13 cellular contexts compared by ENCODE assay signal in genomic region chr1:232634086-232634485, GRCh38. TPM values are rescaled to one million over a fixed set of nuclear protein-coding genes. Genes with fewer than 3 reads are reported as not detected.
DNase-seq lines count a peak whose midpoint lies in the region; ATAC-seq, FAIRE-seq and TF ChIP-seq lines count a peak whose summit lies in the region.
"Had no signal": no experiment of that assay in that cellular context is flagged by ENCODE, and none has a peak within 500 bp of the region (broad histone marks: within the 10 kb centered on the region; RNA-seq: fewer than 3 reads in every experiment).

No MANE protein-coding gene starts in this region.

- H2BK120ac ChIP-seq in trophoblast cell (ENCODE audit: insufficient read depth, low read length, poor library complexity): no peak overlapping the region

- no peak overlapping the region for H3K4me3 ChIP-seq in MM.1S (ENCODE audit: low read length)
- H3K4me3 ChIP-seq in bronchial epithelial cell (ENCODE audit: low read depth, low read length): no peak overlapping the region
- no peak overlapping the region for H3K4me3 ChIP-seq in trophoblast cell (ENCODE audit: low read depth, low read length)

- H2AFZ ChIP-seq in MM.1S (ENCODE audit: low read length) (no peak overlapping the region), trophoblast cell (ENCODE audit: insufficient read depth, low read length, poor library complexity) (no peak overlapping the region)

- WGBS in trophoblast cell (ENCODE audit: extremely low coverage, insufficient coverage, insufficient read length): no CpG with 5 or more reads among the region's 5 CpGs

- H3K23ac ChIP-seq in trophoblast cell (ENCODE audit: low read length): no peak overlapping the region

- peaks cover 7% of the 10 kb centered on the region for H3F3A ChIP-seq in MM.1S (ENCODE audit: insufficient read depth, low read length)

- no peak overlapping the region for H4K8ac ChIP-seq in trophoblast cell (ENCODE audit: low read depth, low read length)

- no peak overlapping the region for H3K4me2 ChIP-seq in MM.1S (ENCODE audit: low read depth, low read length)
- H3K4me2 ChIP-seq in trophoblast cell (ENCODE audit: low read length): no peak overlapping the region

- DNase-seq in COLO668 (lab: John Stamatoyannopoulos, UW; ENCODE audit: unreplicated experiment): peak; percentile 32
- DNase-seq in MM.1S: peak; percentile 53
- DNase-seq in bronchial epithelial cell (ENCODE audit: low read depth): no peak
- DNase-seq in trophoblast cell: no peak
- no peak for DNase-seq in cerebellum (ENCODE audit: low spot score)
- no peak for DNase-seq in D341Med (ENCODE audit: low spot score)
- no peak for DNase-seq in DMS153 treated with DMSO at 0.1 percent for 48 hours (lab: John Stamatoyannopoulos, UW; ENCODE audit: unreplicated experiment)
- DNase-seq: GF-D8, naive B cell, NCI-H1436 treated with DMSO at 0.1 percent for 48 hours, NCI-H774 had no signal

- TF ChIP-seq CTCF in MM.1S (IDR thresholded peaks at IDR 0.05; ENCODE audit: low read length) (0 out of 2 replicates have a peak, but pooled peaks have one; percentile 9), bronchial epithelial cell (IDR thresholded peaks at IDR 0.05; ENCODE audit: insufficient read depth, low read length, severe bottlenecking) (peak; percentile 4)

- no peak overlapping the region for H3K18ac ChIP-seq in trophoblast cell (ENCODE audit: low read length)

- H3K14ac ChIP-seq in trophoblast cell (ENCODE audit: low read length): no peak overlapping the region

- peak overlapping the region; percentile 30 for H2AK5ac ChIP-seq in trophoblast cell (ENCODE audit: low read length)

- no peak overlapping the region for H2BK5ac ChIP-seq in trophoblast cell (ENCODE audit: low read depth, low read length, poor library complexity)

- H3K4me1 ChIP-seq in MM.1S (ENCODE audit: low read length) (peaks cover 6% of the 10 kb centered on the region; the same call in 1 of the 2 replicates), trophoblast cell (ENCODE audit: control insufficient read depth in 1 of 2, insufficient read depth in 2 of 2, low read length in 2 of 2) (no peaks in the 10 kb centered on the region)

- no peak overlapping the region for H4K91ac ChIP-seq in trophoblast cell (ENCODE audit: low read depth, low read length)

- H2BK12ac ChIP-seq in trophoblast cell (ENCODE audit: low read length): peak overlapping the region; percentile 79

- H3K9ac ChIP-seq in MM.1S (ENCODE audit: low read length) (no peak overlapping the region), trophoblast cell (ENCODE audit: low read length) (no peak overlapping the region)

- H3K27me3 ChIP-seq in MM.1S (replicated peaks; ENCODE audit: insufficient read depth, low read length) (peaks cover 12% of the 10 kb centered on the region), bronchial epithelial cell (ENCODE audit: control insufficient read depth, insufficient read depth, low read length) (no peaks in the 10 kb centered on the region), trophoblast cell (ENCODE audit: insufficient read depth, low read length) (no peaks in the 10 kb centered on the region)

- H3K9me3 ChIP-seq in MM.1S (replicated peaks; ENCODE audit: insufficient read depth, low read length) (no peaks in the 10 kb centered on the region), trophoblast cell (ENCODE audit: insufficient read depth, low read depth, low read length) (no peaks in the 10 kb centered on the region)

- no peak overlapping the region for H3K27ac ChIP-seq in MM.1S (ENCODE audit: low read length)
- H3K27ac ChIP-seq in trophoblast cell (ENCODE audit: low read depth, low read length): no peak overlapping the region

- peaks cover 11% of the 10 kb centered on the region for H3K79me1 ChIP-seq in trophoblast cell (ENCODE audit: low read length)

- no peak for ATAC-seq in esophagus mucosa
- ATAC-seq: SK-N-SH treated with all-trans-retinoic acid at 6 μM for 48 hours had no signal

- no peaks in the 10 kb centered on the region for H3K36me3 ChIP-seq in MM.1S (replicated peaks; ENCODE audit: insufficient read depth, low read length)
- H3K36me3 ChIP-seq in bronchial epithelial cell (ENCODE audit: control insufficient read depth, insufficient read depth, low read length): no peaks in the 10 kb centered on the region
- no peaks in the 10 kb centered on the region for H3K36me3 ChIP-seq in trophoblast cell (ENCODE audit: control insufficient read depth in 1 of 2, insufficient read depth in 2 of 2, low read length in 2 of 2)

- H4K20me1 ChIP-seq in MM.1S (ENCODE audit: insufficient read depth, low read length): no peaks in the 10 kb centered on the region

- H3K9me2 ChIP-seq in MM.1S (replicated peaks; ENCODE audit: insufficient read depth, low read length): no peaks in the 10 kb centered on the region

- no peak for FAIRE-seq in bronchial epithelial cell (lab: Jason Lieb, UNC)

- H3K79me2 ChIP-seq in MM.1S (ENCODE audit: low read length) (no peaks in the 10 kb centered on the region), trophoblast cell (ENCODE audit: control insufficient read depth, insufficient read depth, low read length, poor library complexity) (peaks cover 6% of the 10 kb centered on the region)

- no peak overlapping the region for H4K12ac ChIP-seq in trophoblast cell (ENCODE audit: low read depth, low read length)

- no peak overlapping the region for H3K4ac ChIP-seq in trophoblast cell (ENCODE audit: low read depth, low read length)

RNA-seq across cellular contexts. Expression of gene SIPA1L2, which starts 4.2 kb away (rescaled TPM):
- total RNA-seq in bronchial epithelial cell (16.6 and 35.7 TPM in 2 replicates), esophagus mucosa (36.9 TPM), cerebellum (96.5 TPM)
- polyA plus RNA-seq in trophoblast cell (2013): 21.6 and 23.2 TPM in 2 replicates

Comparison
In these comparisons a context has a peak if more than half of its experiments do, and no peak if none do; other contexts are left out.
1. DNase-seq: peak in COLO668 (single experiment) and MM.1S (single experiment); none in bronchial epithelial cell (single experiment), trophoblast cell (0 of 2), cerebellum (single experiment), D341Med (single experiment) and DMS153 treated with DMSO at 0.1 percent for 48 hours (single experiment).